Comparison of ENCODE assay signal across 24 cellular contexts in genomic region chr14:99225804-99226203, GRCh38. TPM values are rescaled to one million over a fixed set of nuclear protein-coding genes. Genes with fewer than 3 reads are reported as not detected.
DNase-seq lines count a peak whose midpoint lies in the region; ATAC-seq, FAIRE-seq and TF ChIP-seq lines count a peak whose summit lies in the region.
"Had no signal": no experiment of that assay in that cellular context is flagged by ENCODE, and none has a peak within 500 bp of the region (broad histone marks: within the 10 kb centered on the region; RNA-seq: fewer than 3 reads in every experiment).

No MANE protein-coding gene starts in this region.

- no peak for TF ChIP-seq POLR2A in heart left ventricle (IDR thresholded peaks at IDR 0.05)

- no peak for DNase-seq in activated CD4-positive, alpha-beta T cell treated with anti-CD3 and anti-CD28 coated beads, Interleukin-2, amount 10 ng/mL, durations not matched to agents 24 days and 14 days
- DNase-seq in activated CD4-positive, alpha-beta T cell treated with anti-CD3 and anti-CD28 coated beads for 48 hours, result no peak
- DNase-seq in DMS79 (lab: John Stamatoyannopoulos, UW) (peak; percentile 57), small intestine (no peak), heart left ventricle (no peak)
- no peak for DNase-seq in activated naive CD8-positive, alpha-beta T cell treated with anti-CD3 and anti-CD28 coated beads for 36 hours
- DNase-seq in naive thymus-derived CD4-positive, alpha-beta T cell, result peak in 1 of 9 donors; percentile 38
- DNase-seq: BE2C; central memory CD4-positive, alpha-beta T cell; left colon; MG63; NCI-H146; stimulated activated CD4-positive, alpha-beta T cell treated with anti-CD3 and anti-CD28 coated beads, Interleukin-4, amount 100 ng/mL, for 1 hour; substantia nigra; T-helper 9 cell had no signal

- WGBS in small intestine, 3 donors, result 71 to 83% (median 81%) methylated on average over 10 of the region's 10 CpGs
- WGBS in heart left ventricle, 4 donors, result 63 to 88% (median 78%) methylated on average over 9 to 10 of the region's 10 CpGs

- H3K9me3 Mint-ChIP-seq in activated CD4-positive, alpha-beta T cell treated with anti-CD3 and anti-CD28 coated beads, Interleukin-2, amount 10 ng/mL, durations not matched to agents 24 days and 14 days, result peaks cover 5% of the 10 kb centered on the region
- no peaks in the 10 kb centered on the region for H3K9me3 Mint-ChIP-seq in activated naive CD8-positive, alpha-beta T cell treated with anti-CD3 and anti-CD28 coated beads for 36 hours
- peaks cover 0 to 24% (median 0%) of the 10 kb centered on the region in 11 donors for H3K9me3 Mint-ChIP-seq in naive thymus-derived CD4-positive, alpha-beta T cell
- H3K9me3 Mint-ChIP-seq: IgD-negative memory B cell, neural progenitor cell had no signal

- ATAC-seq in naive thymus-derived CD4-positive, alpha-beta T cell, result no peak
- ATAC-seq in HG03025 (IDR thresholded peaks at IDR 0.05; ENCODE audit: low FRiP score, unreplicated experiment) (no peak), heart left ventricle (no peak)
- ATAC-seq: activated CD4-positive, CD25-positive, alpha-beta regulatory T cell treated with anti-CD3 and anti-CD28 coated beads, Interleukin-2, amount 50 U/mL, for 24 hours had no signal

- H3K27ac Mint-ChIP-seq in activated CD4-positive, alpha-beta T cell treated with anti-CD3 and anti-CD28 coated beads, Interleukin-2, amount 10 ng/mL, durations not matched to agents 24 days and 14 days, result peak overlapping the region; percentile 91
- H3K27ac Mint-ChIP-seq in activated naive CD8-positive, alpha-beta T cell treated with anti-CD3 and anti-CD28 coated beads for 36 hours, result peak overlapping the region; percentile 96
- peak overlapping the region; percentile 88 to 100 (median 99) for H3K27ac Mint-ChIP-seq in naive thymus-derived CD4-positive, alpha-beta T cell
- H3K27ac Mint-ChIP-seq: neural progenitor cell had no signal

- FAIRE-seq in small intestine (lab: Jason Lieb, UNC), result no peak

- peak overlapping the region; percentile 34 for H3K4me3 ChIP-seq in naive thymus-derived CD4-positive, alpha-beta T cell (ENCODE audit: low read length)
- H3K4me3 ChIP-seq in small intestine (ENCODE audit: low read depth in 1 of 2, low read length in 2 of 2) (no peak overlapping the region), heart left ventricle (no peak overlapping the region)
- H3K4me3 ChIP-seq: esophagus muscularis mucosa, MG63, neural progenitor cell, prostate gland, smooth muscle cell, vagina had no signal

- H3K36me3 Mint-ChIP-seq in activated CD4-positive, alpha-beta T cell treated with anti-CD3 and anti-CD28 coated beads, Interleukin-2, amount 10 ng/mL, durations not matched to agents 24 days and 14 days (ENCODE audit: low read depth), result peaks cover 60% of the 10 kb centered on the region
- peaks cover 68% of the 10 kb centered on the region for H3K36me3 Mint-ChIP-seq in activated naive CD8-positive, alpha-beta T cell treated with anti-CD3 and anti-CD28 coated beads for 36 hours
- peaks cover 14 to 69% (median 46%) of the 10 kb centered on the region in 5 donors for H3K36me3 Mint-ChIP-seq in naive thymus-derived CD4-positive, alpha-beta T cell
- H3K36me3 Mint-ChIP-seq: IgD-negative memory B cell had no signal

- peak overlapping the region; percentile 72 for H3K4me3 Mint-ChIP-seq in activated CD4-positive, alpha-beta T cell treated with anti-CD3 and anti-CD28 coated beads, Interleukin-2, amount 10 ng/mL, durations not matched to agents 24 days and 14 days
- H3K4me3 Mint-ChIP-seq in activated naive CD8-positive, alpha-beta T cell treated with anti-CD3 and anti-CD28 coated beads for 36 hours, result peak overlapping the region; percentile 54
- H3K4me3 Mint-ChIP-seq in naive thymus-derived CD4-positive, alpha-beta T cell, result peak overlapping the region; percentile 70 to 94 (median 81)
- H3K4me3 Mint-ChIP-seq: neural progenitor cell had no signal

- H3K27me3 Mint-ChIP-seq in activated CD4-positive, alpha-beta T cell treated with anti-CD3 and anti-CD28 coated beads, Interleukin-2, amount 10 ng/mL, durations not matched to agents 24 days and 14 days, result no peaks in the 10 kb centered on the region
- no peaks in the 10 kb centered on the region for H3K27me3 Mint-ChIP-seq in activated naive CD8-positive, alpha-beta T cell treated with anti-CD3 and anti-CD28 coated beads for 36 hours
- H3K27me3 Mint-ChIP-seq in naive thymus-derived CD4-positive, alpha-beta T cell, result no peaks in the 10 kb centered on the region

- no peaks in the 10 kb centered on the region for H3K27me3 ChIP-seq in naive thymus-derived CD4-positive, alpha-beta T cell (ENCODE audit: control insufficient read depth in 2 of 2, insufficient read depth in 2 of 2, low read length in 2 of 2)
- H3K27me3 ChIP-seq in small intestine (ENCODE audit: control insufficient read depth in 2 of 2, insufficient read depth in 2 of 2, low read length in 2 of 2) (no peaks in the 10 kb centered on the region), heart left ventricle (peaks cover 0 to 54% (median under 1%) of the 10 kb centered on the region in 9 donors)
- H3K27me3 ChIP-seq: BE2C, MG63, neural progenitor cell, vagina had no signal

- peaks cover 89% of the 10 kb centered on the region for H3K4me1 Mint-ChIP-seq in activated CD4-positive, alpha-beta T cell treated with anti-CD3 and anti-CD28 coated beads, Interleukin-2, amount 10 ng/mL, durations not matched to agents 24 days and 14 days
- H3K4me1 Mint-ChIP-seq in activated naive CD8-positive, alpha-beta T cell treated with anti-CD3 and anti-CD28 coated beads for 36 hours, result peaks cover 92% of the 10 kb centered on the region
- H3K4me1 Mint-ChIP-seq in naive thymus-derived CD4-positive, alpha-beta T cell, result peaks cover 70 to 100% (median 99%) of the 10 kb centered on the region in 7 donors
- H3K4me1 Mint-ChIP-seq: IgD-negative memory B cell had no signal

- POLR2A ChIA-PET in naive thymus-derived CD4-positive, alpha-beta T cell (lab: Charles Lee), result interaction anchor here (0.8 to 69.0 kb wide), 4 partner anchors 6 to 1087 kb away, joined by 3 to 2458 read pairs (median 1916); partner anchors contain the start of gene BCL11B

- peaks cover 24 to 79% (median 30%) of the 10 kb centered on the region in 3 experiments for H3K36me3 ChIP-seq in naive thymus-derived CD4-positive, alpha-beta T cell (ENCODE audit: control insufficient read depth in 2 of 3, insufficient read depth in 3 of 3, low read length in 3 of 3)
- H3K36me3 ChIP-seq in small intestine (ENCODE audit: control insufficient read depth in 2 of 2, insufficient read depth in 2 of 2, low read length in 2 of 2), result peaks cover 0 to 2% of the 10 kb centered on the region in 2 donors
- no peaks in the 10 kb centered on the region for H3K36me3 ChIP-seq in heart left ventricle
- H3K36me3 ChIP-seq: BE2C, esophagus muscularis mucosa, MG63, neural progenitor cell, prostate gland, vagina had no signal

- CTCF ChIA-PET in naive thymus-derived CD4-positive, alpha-beta T cell (lab: Charles Lee), result interaction anchor here (1.1 to 3.2 kb wide), 8 partner anchors 9 to 1085 kb away, joined by 3 to 13 read pairs (median 3); partner anchors contain the start of gene BCL11B

- no peak for TF ChIP-seq CTCF in heart left ventricle (IDR thresholded peaks at IDR 0.05)

- H3K27ac ChIP-seq in naive thymus-derived CD4-positive, alpha-beta T cell (ENCODE audit: low read depth, low read length), result peak overlapping the region; percentile 98
- no peak overlapping the region for H3K27ac ChIP-seq in small intestine (ENCODE audit: low read depth in 1 of 2, low read length in 1 of 2)
- no peak overlapping the region for H3K27ac ChIP-seq in heart left ventricle
- H3K27ac ChIP-seq: esophagus muscularis mucosa, HL-60, neural progenitor cell, prostate gland, vagina had no signal

- intact Hi-C loops in activated CD4-positive, alpha-beta T cell treated with anti-CD3 and anti-CD28 coated beads, Interleukin-2, amount 10 ng/mL, durations not matched to agents 24 days and 14 days (cut with micrococcal nuclease), result loop anchor here (2.0 kb wide), 2 partner anchors 13 to 37 kb away; no protein-coding TSS in a partner anchor
- intact Hi-C loops in naive thymus-derived CD4-positive, alpha-beta T cell (cut with micrococcal nuclease), result loop anchor here (1.0 to 2.0 kb wide), 3 partner anchors 10 to 15 kb away; no protein-coding TSS in a partner anchor
- intact Hi-C loops in heart left ventricle (cut with DNase I), result no loop called here

- H3K9me3 ChIP-seq in naive thymus-derived CD4-positive, alpha-beta T cell (ENCODE audit: control insufficient read depth in 2 of 3, low read length in 3 of 3), result no peaks in the 10 kb centered on the region
- H3K9me3 ChIP-seq in small intestine (ENCODE audit: control insufficient read depth, low read depth) (no peaks in the 10 kb centered on the region), heart left ventricle (no peaks in the 10 kb centered on the region)
- H3K9me3 ChIP-seq: BE2C, esophagus muscularis mucosa, MG63, prostate gland, vagina had no signal

- H3K4me1 ChIP-seq in naive thymus-derived CD4-positive, alpha-beta T cell (ENCODE audit: control insufficient read depth in 2 of 2, insufficient read depth in 2 of 2, low read length in 2 of 2), result peaks cover 92 to 100% of the 10 kb centered on the region in 2 donors
- H3K4me1 ChIP-seq in small intestine (ENCODE audit: control insufficient read depth in 2 of 2, insufficient read depth in 1 of 2, low read depth in 1 of 2, low read length in 1 of 2) (no peaks in the 10 kb centered on the region), heart left ventricle (no peaks in the 10 kb centered on the region)
- H3K4me1 ChIP-seq: BE2C, prostate gland had no signal

RNA-seq across cellular contexts. Expression of gene BCL11B, which starts 46.2 kb away (rescaled TPM):
- 48.2 and 48.5 TPM in 2 replicates for total RNA-seq in activated CD4-positive, alpha-beta T cell treated with anti-CD3 and anti-CD28 coated beads, Interleukin-2, amount 10 ng/mL, durations not matched to agents 24 days and 14 days
- 10 to 100 TPM; 38.9 to 40.3 TPM for total RNA-seq in activated naive CD8-positive, alpha-beta T cell treated with anti-CD3 and anti-CD28 coated beads for 36 hours
- 100 to 1,000 TPM in 4 of 5 experiments, 10 to 100 TPM in 1; 96.3 to 269 (median 223) TPM for total RNA-seq in naive thymus-derived CD4-positive, alpha-beta T cell
- 10 to 100 TPM; 10.9 to 11.6 TPM for polyA plus RNA-seq in naive thymus-derived CD4-positive, alpha-beta T cell
- polyA plus RNA-seq in small intestine (1 to 10 TPM in 1 of 3 donors, under 1 TPM in 2; 0.45 to 2.4 (median 0.54) TPM), heart left ventricle (under 1 TPM; 0.04 TPM)
- 1 to 10 TPM in 1 of 9 donors, under 1 TPM in 5, not detected in 3; 0.05 to 2.1 (median 0.21) TPM for total RNA-seq in heart left ventricle

Comparison
In these comparisons a context has a peak if more than half of its experiments do, and no peak if none do; other contexts are left out.
1. RNA of gene BCL11B, which starts 46.2 kb away (total RNA-seq): 96.3 to 269 TPM in naive thymus-derived CD4-positive, alpha-beta T cell, 48.2 to 48.5 TPM in activated CD4-positive, alpha-beta T cell treated with anti-CD3 and anti-CD28 coated beads, Interleukin-2, amount 10 ng/mL, durations not matched to agents 24 days and 14 days and 38.9 to 40.3 TPM in activated naive CD8-positive, alpha-beta T cell treated with anti-CD3 and anti-CD28 coated beads for 36 hours; 0.05 to 2.1 TPM in heart left ventricle; every median in the first group is over 10 times any median in the second.
2. intact Hi-C loops: an anchor here in activated CD4-positive, alpha-beta T cell treated with anti-CD3 and anti-CD28 coated beads, Interleukin-2, amount 10 ng/mL, durations not matched to agents 24 days and 14 days (2.0 kb wide) and naive thymus-derived CD4-positive, alpha-beta T cell (1.0 to 2.0 kb wide); none called in heart left ventricle.
3. Peak in every context shown above with its lines, with median percentiles within 50 percentile points of each other: H3K27ac Mint-ChIP-seq and H3K4me3 Mint-ChIP-seq.